Comparison of ENCODE assay signal across 18 cellular contexts in the genomic region with DNA sequence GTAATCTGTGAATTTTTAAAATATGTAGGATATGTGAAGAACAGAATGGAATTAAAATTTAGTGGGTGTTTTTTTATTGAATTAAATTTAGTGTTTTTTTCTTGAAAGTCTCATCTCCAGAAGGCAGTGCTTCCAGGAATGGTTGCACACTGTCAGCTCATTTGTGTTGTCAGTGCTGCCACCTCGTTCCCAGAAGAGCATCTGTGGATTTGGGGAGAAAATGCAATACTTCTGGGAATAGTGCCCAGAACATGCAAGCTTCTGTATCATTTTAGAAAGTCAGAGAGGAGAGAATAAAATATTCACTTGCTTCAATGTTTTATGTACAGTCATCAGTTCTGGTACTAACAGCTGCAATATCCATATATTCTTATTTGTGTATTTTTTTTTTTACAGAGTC.
"Had no signal": no experiment of that assay in that cellular context is flagged by ENCODE, and none has a peak within 500 bp of the region (broad histone marks: within the 10 kb centered on the region; RNA-seq: fewer than 3 reads in every experiment).

No MANE protein-coding gene starts in this region.

- H3K27me3 ChIP-seq: heart right ventricle, left lung, uterus had no signal

- H3K36me3 ChIP-seq: heart right ventricle, left lung, lower lobe of right lung, thoracic aorta, uterus had no signal

- ATAC-seq: activated CD8-positive, alpha-beta memory T cell treated with anti-CD3 and anti-CD28 coated beads, Interleukin-2, amount 10 ng/mL, durations not matched to agents 7 days and 5 days; activated CD8-positive, alpha-beta T cell treated with anti-CD3 and anti-CD28 coated beads, Interleukin-2, amount 10 ng/mL, durations not matched to agents 7 days and 5 days; activated naive CD8-positive, alpha-beta T cell treated with anti-CD3 and anti-CD28 coated beads, Interleukin-2, amount 50 U/mL, for 24 hours; heart right ventricle; left lung; lower lobe of right lung; sciatic nerve; stimulated activated naive CD8-positive, alpha-beta T cell treated with anti-CD3 and anti-CD28 coated beads, Interleukin-15, Interleukin-2, amounts not matched to agents 100 U/mL and 50 U/mL, for 24 hours had no signal

- H3K4me3 ChIP-seq: heart right ventricle, left lung, lower lobe of right lung, skin epidermis, thoracic aorta, uterus had no signal

- DNase-seq: activated B cell treated with CpG ODN at 0.5 μM for 24 hours; activated CD8-positive, alpha-beta memory T cell treated with anti-CD3 and anti-CD28 coated beads, Interleukin-2, amount 10 ng/mL, durations not matched to agents 7 days and 5 days; activated CD8-positive, alpha-beta T cell treated with anti-CD3 and anti-CD28 coated beads, Interleukin-2, amount 10 ng/mL, durations not matched to agents 7 days and 5 days; activated naive CD8-positive, alpha-beta T cell treated with anti-CD3 and anti-CD28 coated beads, Interleukin-2, amount 50 U/mL, for 24 hours; activated T-cell treated with anti-CD3 and anti-CD28 coated beads, Interleukin-2, amount 50 U/mL, for 48 hours; effector CD8-positive, alpha-beta T cell; foreskin melanocyte; heart right ventricle; left lung; lower lobe of right lung; retina; stimulated activated CD4-positive, alpha-beta T cell treated with anti-CD3 and anti-CD28 coated beads, Interleukin-12 subunit alpha, Interleukin-12 subunit beta, amount 100 ng/mL, for 4 hours; stimulated activated CD4-positive, alpha-beta T cell treated with anti-CD3 and anti-CD28 coated beads, Interleukin-4, amount 100 ng/mL, for 1 hour; stimulated activated naive CD8-positive, alpha-beta T cell treated with anti-CD3 and anti-CD28 coated beads, Interleukin-15, Interleukin-2, amounts not matched to agents 100 U/mL and 50 U/mL, for 24 hours; uterus had no signal
